23 cellular contexts compared by ENCODE assay signal in genomic region chr1:200378096-200378495, GRCh38. TPM values are rescaled to one million over a fixed set of nuclear protein-coding genes. Genes with fewer than 3 reads are reported as not detected.
A peak's percentile ranks its signal among the peaks of the same experiment; 100 is the strongest.
DNase-seq lines count a peak whose midpoint lies in the region; ATAC-seq, FAIRE-seq and TF ChIP-seq lines count a peak whose summit lies in the region.
"Had no signal": no experiment of that assay in that cellular context is flagged by ENCODE, and none has a peak within 500 bp of the region (broad histone marks: within the 10 kb centered on the region; RNA-seq: fewer than 3 reads in every experiment).

No MANE protein-coding gene starts in this region.

- peak overlapping the region; percentile 18 for H3K4me3 Mint-ChIP-seq in T-helper 1 cell treated with Interleukin-12 subunit alpha and Interleukin-12 subunit beta and Interleukin-4 antibody, amounts not matched to agents 30 μg/mL and 1 μg/mL, for 36 hours
- peak overlapping the region; percentile 17 for H3K4me3 Mint-ChIP-seq in stimulated activated memory B cell treated with anti-CD40 and anti-IgM and Interleukin-4, amounts not matched to agents 10 μg/mL and 1 μg/mL and 100 μg/mL, for 72 hours
- H3K4me3 Mint-ChIP-seq: H9 had no signal

- H3K27ac Mint-ChIP-seq in T-helper 1 cell treated with Interleukin-12 subunit alpha and Interleukin-12 subunit beta and Interleukin-4 antibody, amounts not matched to agents 30 μg/mL and 1 μg/mL, for 36 hours, result no peak overlapping the region
- H3K27ac Mint-ChIP-seq in stimulated activated memory B cell treated with anti-CD40 and anti-IgM and Interleukin-4, amounts not matched to agents 10 μg/mL and 1 μg/mL and 100 μg/mL, for 72 hours, result peak overlapping the region; percentile 18
- H3K27ac Mint-ChIP-seq: H9 had no signal

- H4K20me1 ChIP-seq in OCI-LY3 (ENCODE audit: insufficient read depth, low read length) (no peaks in the 10 kb centered on the region), GM12878 (ENCODE audit: control insufficient read depth, insufficient read depth) (no peaks in the 10 kb centered on the region)

- H3K27me3 Mint-ChIP-seq in T-helper 1 cell treated with Interleukin-12 subunit alpha and Interleukin-12 subunit beta and Interleukin-4 antibody, amounts not matched to agents 30 μg/mL and 1 μg/mL, for 36 hours (ENCODE audit: low read depth), result peaks cover 8% of the 10 kb centered on the region
- H3K27me3 Mint-ChIP-seq in stimulated activated memory B cell treated with anti-CD40 and anti-IgM and Interleukin-4, amounts not matched to agents 10 μg/mL and 1 μg/mL and 100 μg/mL, for 72 hours, result no peaks in the 10 kb centered on the region

- no peaks in the 10 kb centered on the region for H3K9me3 Mint-ChIP-seq in T-helper 1 cell treated with Interleukin-12 subunit alpha and Interleukin-12 subunit beta and Interleukin-4 antibody, amounts not matched to agents 30 μg/mL and 1 μg/mL, for 36 hours
- no peaks in the 10 kb centered on the region for H3K9me3 Mint-ChIP-seq in stimulated activated memory B cell treated with anti-CD40 and anti-IgM and Interleukin-4, amounts not matched to agents 10 μg/mL and 1 μg/mL and 100 μg/mL, for 72 hours
- H3K9me3 Mint-ChIP-seq: H9 had no signal

- SMC1A ChIA-PET in GM12878 (lab: Charles Lee; ENCODE audit: uncharacterized antibody, unreplicated experiment), result interaction anchor here (0.9 to 2.9 kb wide), 6 partner anchors 8 to 99 kb away, joined by 3 to 13 read pairs (median 4); no protein-coding TSS in a partner anchor

- peaks cover 42% of the 10 kb centered on the region for H3K4me1 ChIP-seq in OCI-LY3 (ENCODE audit: low read length)
- H3K4me1 ChIP-seq in GM12878 (ENCODE audit: control insufficient read depth, insufficient read depth, low read length), result peaks cover 14% of the 10 kb centered on the region; the same call in 1 of the 2 replicates
- peaks cover 0 to 3% of the 10 kb centered on the region in 2 donors for H3K4me1 ChIP-seq in aorta (ENCODE audit: control insufficient read depth in 1 of 2, insufficient read depth in 2 of 2, low read length in 2 of 2)
- H3K4me1 ChIP-seq: Peyer's patch had no signal

- POLR2A ChIA-PET in GM12878 (lab: Charles Lee), result interaction anchor here (0.6 to 0.7 kb wide), 2 partner anchors 9 to 16 kb away, joined by 3 read pairs; no protein-coding TSS in a partner anchor

- intact Hi-C loops in GM12878 (cut with micrococcal nuclease; ENCODE audit: unreplicated experiment), result no loop called here
- intact Hi-C loops in aorta (cut with DNase I), result no loop called here

- H2AFZ ChIP-seq in OCI-LY3 (ENCODE audit: low read depth, low read length), result peak overlapping the region; percentile 23; the same call in 1 of the 2 replicates
- H2AFZ ChIP-seq in GM12878 (ENCODE audit: control insufficient read depth, low read depth, low read length), result peak overlapping the region; percentile 65

- no peak overlapping the region for H3K4me3 ChIP-seq in OCI-LY3 (ENCODE audit: low read length)
- no peak overlapping the region for H3K4me3 ChIP-seq in GM12878
- no peak overlapping the region for H3K4me3 ChIP-seq in aorta (ENCODE audit: low read length in 2 of 2)
- H3K4me3 ChIP-seq: Peyer's patch had no signal

- H3K4me1 Mint-ChIP-seq in T-helper 1 cell treated with Interleukin-12 subunit alpha and Interleukin-12 subunit beta and Interleukin-4 antibody, amounts not matched to agents 30 μg/mL and 1 μg/mL, for 36 hours (ENCODE audit: low read depth), result peaks cover 6% of the 10 kb centered on the region
- H3K4me1 Mint-ChIP-seq in stimulated activated memory B cell treated with anti-CD40 and anti-IgM and Interleukin-4, amounts not matched to agents 10 μg/mL and 1 μg/mL and 100 μg/mL, for 72 hours, result peaks cover 29% of the 10 kb centered on the region

- H3K36me3 Mint-ChIP-seq in T-helper 1 cell treated with Interleukin-12 subunit alpha and Interleukin-12 subunit beta and Interleukin-4 antibody, amounts not matched to agents 30 μg/mL and 1 μg/mL, for 36 hours (ENCODE audit: low read depth), result no peaks in the 10 kb centered on the region
- no peaks in the 10 kb centered on the region for H3K36me3 Mint-ChIP-seq in stimulated activated memory B cell treated with anti-CD40 and anti-IgM and Interleukin-4, amounts not matched to agents 10 μg/mL and 1 μg/mL and 100 μg/mL, for 72 hours

- H3K9me3 ChIP-seq in OCI-LY3 (ENCODE audit: insufficient read depth, low read length), result no peaks in the 10 kb centered on the region
- H3K9me3 ChIP-seq in GM12878 (replicated peaks; ENCODE audit: control insufficient read depth, insufficient read depth, low read length), result no peaks in the 10 kb centered on the region
- no peaks in the 10 kb centered on the region for H3K9me3 ChIP-seq in aorta (ENCODE audit: control insufficient read depth, low read length)
- H3K9me3 ChIP-seq: Peyer's patch had no signal

- TF ChIP-seq CTCF in OCI-LY3 (IDR thresholded peaks at IDR 0.05; ENCODE audit: low read depth, low read length) (no peak), GM12878 (IDR thresholded peaks at IDR 0.05 in 2 of 3, conservative IDR thresholded peaks at IDR 0.05 in 1 of 3; ENCODE audit: control insufficient read depth in 2 of 3, extremely low read depth in 1 of 3, insufficient read depth in 1 of 3, low read depth in 3 of 3, low read length in 3 of 3) (no peak)

- TF ChIP-seq EP300 in GM12878 (IDR thresholded peaks at IDR 0.05; ENCODE audit: borderline replicate concordance in 1 of 2, control insufficient read depth in 1 of 2, low read depth in 2 of 2, low read length in 2 of 2), result no peak

- no peak; the same call in 2 of the 3 replicates for ATAC-seq in GM12878
- ATAC-seq in stimulated activated memory B cell treated with anti-CD40 and anti-IgM and Interleukin-4, amounts not matched to agents 10 μg/mL and 1 μg/mL and 100 μg/mL, for 72 hours, result no peak
- no peak for ATAC-seq in aorta (ENCODE audit: low FRiP score)

- H3K9ac ChIP-seq in OCI-LY3 (ENCODE audit: low read length) (no peak overlapping the region), GM12878 (ENCODE audit: control insufficient read depth, insufficient read depth, low read length) (no peak overlapping the region)

- no TSS peak for BruUV-seq in GM12878 (replicated peaks; lab: Mats Ljungman, UMichigan)

- CTCF ChIA-PET in GM12878 (lab: Yijun Ruan, JAX), result interaction anchor here (1.2 to 1.9 kb wide), 5 partner anchors 8 to 71 kb away, joined by 3 to 8 read pairs (median 7); no protein-coding TSS in a partner anchor

- no peak for FAIRE-seq in GM12878 (lab: Jason Lieb, UNC)
- FAIRE-seq: HTR-8/SVneo had no signal

- H3K79me2 ChIP-seq in OCI-LY3 (ENCODE audit: low read length), result no peaks in the 10 kb centered on the region
- H3K79me2 ChIP-seq in GM12878 (ENCODE audit: control insufficient read depth, insufficient read depth, low read length), result no peaks in the 10 kb centered on the region

- WGBS in GM12878 (ENCODE audit: insufficient coverage, insufficient replicate concordance, low lambda C conversion rate, missing lambda C conversion rate), result 0% methylated on average over 1 of the region's 1 CpG
- 66 to 87% methylated on average over 1 of the region's 1 CpG for WGBS in aorta, 2 donors

- no peak for TF ChIP-seq POLR2A in GM12878 (IDR thresholded peaks at IDR 0.05; ENCODE audit: low read depth, low read length)

- no peak for DNase-seq in T-helper 1 cell
- DNase-seq in GM12878 (ENCODE audit: low read depth, low spot score), result no peak
- DNase-seq in aorta, result no peak
- no peak for DNase-seq in AG08396 (ENCODE audit: low spot score)
- no peak for DNase-seq in RPMI8226
- DNase-seq: C1 segment of cervical spinal cord, DND-41, GDM1, H9, KBM-7, NCI-H1436, NCI-H2029, NCI-H2171, NCI-H446 treated with DMSO at 0.1 percent for 48 hours, NCI-H774, Peyer's patch, SHP77 treated with DMSO at 0.1 percent for 48 hours had no signal

- RAD21 ChIA-PET in GM12878 (lab: Charles Lee; ENCODE audit: unreplicated experiment), result interaction anchor here (0.7 to 1.4 kb wide), 2 partner anchors 10 to 34 kb away, joined by 3 read pairs; no protein-coding TSS in a partner anchor

- H3K27me3 ChIP-seq in OCI-LY3 (ENCODE audit: low read depth, low read length), result no peaks in the 10 kb centered on the region
- no peaks in the 10 kb centered on the region for H3K27me3 ChIP-seq in GM12878 (replicated peaks in 1 of 2; ENCODE audit: control insufficient read depth in 2 of 2, insufficient read depth in 2 of 2, low read length in 1 of 2)
- H3K27me3 ChIP-seq in aorta (ENCODE audit: control insufficient read depth in 1 of 2, insufficient read depth in 2 of 2, low read length in 1 of 2), result no peaks in the 10 kb centered on the region
- H3K27me3 ChIP-seq: Peyer's patch had no signal

- H3K27ac ChIP-seq in OCI-LY3 (ENCODE audit: low read length) (no peak overlapping the region), GM12878 (ENCODE audit: control insufficient read depth, insufficient read depth) (no peak overlapping the region), aorta (ENCODE audit: low read depth in 1 of 2, low read length in 2 of 2) (no peak overlapping the region)
- H3K27ac ChIP-seq: 22Rv1, HL-60, Peyer's patch had no signal

- TF ChIP-seq RAD21 in GM12878 (IDR thresholded peaks at IDR 0.05; ENCODE audit: insufficient read depth, low read depth, low read length), result no peak

- H3K36me3 ChIP-seq in OCI-LY3 (replicated peaks; ENCODE audit: low read depth, low read length) (no peaks in the 10 kb centered on the region), GM12878 (ENCODE audit: control insufficient read depth in 2 of 2, insufficient read depth in 2 of 2, low read length in 1 of 2) (no peaks in the 10 kb centered on the region), aorta (ENCODE audit: control insufficient read depth in 1 of 2, insufficient read depth in 2 of 2, low read length in 1 of 2) (no peaks in the 10 kb centered on the region)
- H3K36me3 ChIP-seq: Peyer's patch had no signal

- peak overlapping the region; percentile 41 for H3K4me2 ChIP-seq in OCI-LY3 (ENCODE audit: low read length)
- peak overlapping the region; percentile 50 for H3K4me2 ChIP-seq in GM12878 (ENCODE audit: control insufficient read depth, insufficient read depth)

- in situ Hi-C loops in GM12878 (cut with MboI), result no loop called here

RNA-seq across cellular contexts. Expression of gene ZNF281, which starts 31.7 kb away (rescaled TPM):
- 34.6 and 35.2 TPM in 2 replicates for total RNA-seq in GM12878 (2013; cell fraction: nucleolus; rRNA removed)
- total RNA-seq in GM12878 (2014; rRNA removed), result 16.0 and 16.1 TPM in 2 replicates
- total RNA-seq in GM12878 (2014; rRNA removed; fragmentation: Illumina TruSeq; extraction: Trizol), result 15.2 and 15.9 TPM in 2 replicates
- 14.9 and 16.0 TPM in 2 replicates for total RNA-seq in GM12878 (2021)
- polyA plus RNA-seq in GM12878 (2011; ENCODE audit: low read depth), result 5.9 TPM
- 10.0 and 11.6 TPM in 2 replicates for polyA plus RNA-seq in GM12878 (2011; rRNA removed)
- polyA plus RNA-seq in GM12878 (2011; cell fraction: cytosol; rRNA removed), result 3.5 and 4.6 TPM in 2 replicates
- 7.7 and 8.7 TPM in 2 replicates for polyA plus RNA-seq in GM12878 (2011; cell fraction: nucleus; rRNA removed)
- 9.2 and 10.9 TPM in 2 replicates for polyA plus RNA-seq in GM12878 (2012)
- polyA plus RNA-seq in GM12878 (2014; fragmentation: Illumina TruSeq; extraction: Trizol), result 14.9 and 17.7 TPM in 2 replicates
- 1 to 10 TPM; 8.3 to 9.4 TPM for polyA plus RNA-seq in GM12878 (2014; fragmentation: Nextera tagmentation; extraction: Ambion mirVana)
- 8.2 and 9.7 TPM in 2 replicates for polyA plus RNA-seq in GM12878 (2014; rRNA removed)
- polyA plus RNA-seq in GM12878 (2016; fragmentation: Nextera tagmentation; extraction: Ambion mirVana), result 10 to 100 TPM; 21.4 to 21.8 TPM
- 12.0 and 16.1 TPM in 2 replicates for polyA minus RNA-seq in GM12878 (2011; rRNA and poly(A)+ RNA removed)
- 5.3 and 6.3 TPM in 2 replicates for polyA minus RNA-seq in GM12878 (2011; cell fraction: cytosol; rRNA and poly(A)+ RNA removed)
- 9.1 and 11.5 TPM in 2 replicates for polyA minus RNA-seq in GM12878 (2011; cell fraction: nucleus; rRNA and poly(A)+ RNA removed)
- 10 to 100 TPM; 12.8 to 13.1 TPM for total RNA-seq in aorta
- 1 to 10 TPM; 2.1 to 3.2 TPM for polyA plus RNA-seq in aorta
